Comparison of ENCODE assay signal across 11 cellular contexts in the genomic region with DNA sequence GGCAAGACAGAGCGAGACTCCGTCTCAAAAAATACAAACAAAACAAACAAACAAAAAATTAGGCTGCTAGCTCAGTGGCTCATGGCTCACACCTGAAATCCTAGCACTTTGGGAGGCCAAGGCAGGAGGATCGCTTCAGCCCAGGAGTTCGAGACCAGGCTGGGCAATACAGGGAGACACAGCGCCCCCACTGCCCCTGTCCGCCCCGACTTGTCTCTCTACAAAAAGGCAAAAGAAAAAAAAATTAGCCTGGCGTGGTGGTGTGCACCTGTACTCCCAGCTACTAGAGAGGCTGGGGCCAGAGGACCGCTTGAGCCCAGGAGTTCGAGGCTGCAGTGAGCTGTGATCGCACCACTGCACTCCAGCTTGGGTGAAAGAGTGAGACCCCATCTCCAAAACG. TPM values are rescaled to one million over a fixed set of nuclear protein-coding genes. Genes with fewer than 3 reads are reported as not detected.
DNase-seq lines count a peak whose midpoint lies in the region; ATAC-seq and TF ChIP-seq lines count a peak whose summit lies in the region.
"Had no signal": no experiment of that assay in that cellular context is flagged by ENCODE, and none has a peak within 500 bp of the region (broad histone marks: within the 10 kb centered on the region; RNA-seq: fewer than 3 reads in every experiment).

No MANE protein-coding gene starts in this region.

- H3K27me3 Mint-ChIP-seq in activated naive CD4-positive, alpha-beta T cell treated with anti-CD3 and anti-CD28 coated beads for 36 hours (ENCODE audit: low read depth), result peaks cover 47% of the 10 kb centered on the region
- peaks cover 58% of the 10 kb centered on the region for H3K27me3 Mint-ChIP-seq in activated naive CD8-positive, alpha-beta T cell treated with anti-CD3 and anti-CD28 coated beads for 36 hours
- peaks cover 16% of the 10 kb centered on the region for H3K27me3 Mint-ChIP-seq in memory B cell

- H3K27ac ChIP-seq in stomach, result peak overlapping the region; percentile 12 to 91 (median 91)

- no peak for ATAC-seq in memory B cell (ENCODE audit: low read depth)
- ATAC-seq: K562 had no signal

- no peaks in the 10 kb centered on the region for H3K36me3 ChIP-seq in stomach

- H3K4me1 ChIP-seq in stomach, result peaks cover 32 to 55% (median 47%) of the 10 kb centered on the region in 4 donors

- CTCF ChIA-PET in activated naive CD4-positive, alpha-beta T cell treated with anti-CD3 and anti-CD28 coated beads for 36 hours (lab: Charles Lee), result interaction anchor here (1.2 kb wide), 1 partner anchor 147 kb away, joined by 4 read pairs; no protein-coding TSS in a partner anchor

- TF ChIP-seq EP300 in stomach (IDR thresholded peaks at IDR 0.05), result no peak

- TF ChIP-seq POLR2A in stomach (IDR thresholded peaks at IDR 0.05), result no peak

- peaks cover 2% of the 10 kb centered on the region for H3K36me3 Mint-ChIP-seq in activated naive CD4-positive, alpha-beta T cell treated with anti-CD3 and anti-CD28 coated beads for 36 hours (ENCODE audit: low read depth)
- H3K36me3 Mint-ChIP-seq in activated naive CD8-positive, alpha-beta T cell treated with anti-CD3 and anti-CD28 coated beads for 36 hours, result no peaks in the 10 kb centered on the region
- no peaks in the 10 kb centered on the region for H3K36me3 Mint-ChIP-seq in memory B cell

- intact Hi-C loops in activated naive CD4-positive, alpha-beta T cell treated with anti-CD3 and anti-CD28 coated beads for 36 hours (cut with micrococcal nuclease), result no loop called here
- intact Hi-C loops in stomach (cut with DNase I; ENCODE audit: low total_unique reads), result no loop called here

- no peak for DNase-seq in activated naive CD4-positive, alpha-beta T cell treated with anti-CD3 and anti-CD28 coated beads for 36 hours
- no peak for DNase-seq in activated naive CD4-positive, alpha-beta T cell treated with anti-CD3 and anti-CD28 coated beads, Interleukin-2, amount 50 U/mL, for 16 hours
- DNase-seq in activated naive CD8-positive, alpha-beta T cell treated with anti-CD3 and anti-CD28 coated beads for 36 hours, result no peak
- DNase-seq in memory B cell (ENCODE audit: low spot score in 2 of 2) (no peak), stomach (no peak), putamen (ENCODE audit: low spot score) (no peak), GM10266 (ENCODE audit: extremely low spot score) (no peak)
- no peak for DNase-seq in stimulated activated naive CD4-positive, alpha-beta T cell treated with Interleukin-2 at 50 U/mL for 16 hours (lab: John Stamatoyannopoulos, UW)
- DNase-seq: cortex of kidney, Right ventricle myocardium superior had no signal

- no peaks in the 10 kb centered on the region for H3K9me3 ChIP-seq in stomach

- peak overlapping the region; percentile 52 to 69 (median 62) for H3K4me3 ChIP-seq in stomach
- H3K4me3 ChIP-seq: K562 had no signal

- peaks cover 5 to 31% (median 23%) of the 10 kb centered on the region in 3 donors for H3K27me3 ChIP-seq in stomach

- H3K4me1 Mint-ChIP-seq in activated naive CD4-positive, alpha-beta T cell treated with anti-CD3 and anti-CD28 coated beads for 36 hours (ENCODE audit: low read depth), result peaks cover 12% of the 10 kb centered on the region
- peaks cover 7% of the 10 kb centered on the region for H3K4me1 Mint-ChIP-seq in activated naive CD8-positive, alpha-beta T cell treated with anti-CD3 and anti-CD28 coated beads for 36 hours
- H3K4me1 Mint-ChIP-seq in memory B cell, result peaks cover 20% of the 10 kb centered on the region

- no peak for TF ChIP-seq CTCF in stomach (IDR thresholded peaks at IDR 0.05)
- no peak for TF ChIP-seq CTCF in GM10266 (IDR thresholded peaks at IDR 0.05; ENCODE audit: control insufficient read depth, insufficient read depth, low read depth, missing control alignments)

- peak overlapping the region; percentile 58 for H3K4me3 Mint-ChIP-seq in activated naive CD4-positive, alpha-beta T cell treated with anti-CD3 and anti-CD28 coated beads for 36 hours
- H3K4me3 Mint-ChIP-seq in activated naive CD8-positive, alpha-beta T cell treated with anti-CD3 and anti-CD28 coated beads for 36 hours, result peak overlapping the region; percentile 52
- peak overlapping the region; percentile 39 for H3K4me3 Mint-ChIP-seq in memory B cell

- WGBS in stomach, 5 donors, result 68 to 81% (median 78%) methylated on average over 12 of the region's 12 CpGs

- H3K9me3 Mint-ChIP-seq in activated naive CD4-positive, alpha-beta T cell treated with anti-CD3 and anti-CD28 coated beads for 36 hours, result no peaks in the 10 kb centered on the region
- H3K9me3 Mint-ChIP-seq in activated naive CD8-positive, alpha-beta T cell treated with anti-CD3 and anti-CD28 coated beads for 36 hours, result no peaks in the 10 kb centered on the region
- no peaks in the 10 kb centered on the region for H3K9me3 Mint-ChIP-seq in memory B cell

- H3K27ac Mint-ChIP-seq in activated naive CD4-positive, alpha-beta T cell treated with anti-CD3 and anti-CD28 coated beads for 36 hours, result no peak overlapping the region
- H3K27ac Mint-ChIP-seq in activated naive CD8-positive, alpha-beta T cell treated with anti-CD3 and anti-CD28 coated beads for 36 hours, result no peak overlapping the region
- H3K27ac Mint-ChIP-seq in memory B cell, result no peak overlapping the region

RNA-seq across cellular contexts. Expression of a gene that starts 0.5 kb away (rescaled TPM):
- total RNA-seq in activated naive CD4-positive, alpha-beta T cell treated with anti-CD3 and anti-CD28 coated beads for 36 hours, result 1 to 10 TPM; 1.7 to 2.7 TPM
- total RNA-seq in activated naive CD8-positive, alpha-beta T cell treated with anti-CD3 and anti-CD28 coated beads for 36 hours, result under 1 TPM; 0.16 to 0.21 TPM
- total RNA-seq in stomach, result 100 to 1,000 TPM; 104 to 567 (median 188) TPM
- 10 to 100 TPM; 15.0 to 63.3 (median 62.2) TPM for polyA plus RNA-seq in stomach
- total RNA-seq: Right ventricle myocardium superior had no signal

Comparison
In these comparisons a context has a peak if more than half of its experiments do, and no peak if none do; other contexts are left out.
1. RNA of a gene that starts 0.5 kb away (total RNA-seq): 104 to 567 TPM in stomach; 1.7 to 2.7 TPM in activated naive CD4-positive, alpha-beta T cell treated with anti-CD3 and anti-CD28 coated beads for 36 hours and 0.16 to 0.21 TPM in activated naive CD8-positive, alpha-beta T cell treated with anti-CD3 and anti-CD28 coated beads for 36 hours; every median in the first group is over 10 times any median in the second.
2. Peak in every context shown above with its lines, with median percentiles within 50 percentile points of each other: H3K4me3 Mint-ChIP-seq.